21 cellular contexts compared by ENCODE assay signal in the genomic region with DNA sequence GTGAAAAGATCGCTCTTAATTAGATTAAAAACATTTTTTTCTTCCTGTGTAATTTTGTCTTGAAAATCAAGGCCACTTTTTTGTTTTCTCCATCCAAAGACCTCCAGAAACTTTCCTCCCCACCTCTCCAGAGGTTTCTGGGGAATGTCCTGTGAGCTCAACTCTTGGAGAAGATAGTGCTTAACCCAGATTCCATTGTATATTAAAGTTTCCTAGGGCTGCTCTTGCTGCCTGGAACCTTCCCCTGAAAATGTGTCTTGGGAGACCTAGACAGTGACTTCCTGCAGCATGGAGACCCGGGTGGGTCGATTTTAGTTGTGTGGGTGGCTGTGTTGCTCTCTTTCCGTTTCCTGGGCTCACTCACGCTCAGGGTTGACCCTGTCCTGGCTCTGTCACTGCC. TPM values are rescaled to one million over a fixed set of nuclear protein-coding genes. Genes with fewer than 3 reads are reported as not detected.
DNase-seq lines count a peak whose midpoint lies in the region; ATAC-seq, FAIRE-seq and TF ChIP-seq lines count a peak whose summit lies in the region.
"Had no signal": no experiment of that assay in that cellular context is flagged by ENCODE, and none has a peak within 500 bp of the region (broad histone marks: within the 10 kb centered on the region; RNA-seq: fewer than 3 reads in every experiment).

No MANE protein-coding gene starts in this region.

- CTCF ChIA-PET in HepG2 (lab: Yijun Ruan, JAX; ENCODE audit: low intra/inter-chr PET ratio, low total read pairs) = no interaction called here

- no peak overlapping the region for H2AFZ ChIP-seq in HepG2 (ENCODE audit: low read length)
- H2AFZ ChIP-seq: PC-9 had no signal

- intact Hi-C loops in HepG2 (cut with micrococcal nuclease; ENCODE audit: unreplicated experiment) (loop anchor here (5.0 kb wide), 1 partner anchor 120 kb away; no protein-coding TSS in a partner anchor), right lobe of liver (cut with DNase I) (no loop called here)

- no peak overlapping the region for H3K4me3 ChIP-seq in HepG2 (replicated peaks in 1 of 3; ENCODE audit: insufficient read depth in 1 of 3, low read depth in 2 of 3, low read length in 3 of 3)
- H3K4me3 ChIP-seq in right lobe of liver = no peak overlapping the region
- H3K4me3 ChIP-seq: PC-9 had no signal

- no peak for TF ChIP-seq CTCF in HepG2 (CRISPR knock-in tag; IDR thresholded peaks at IDR 0.05)
- TF ChIP-seq CTCF in right lobe of liver (IDR thresholded peaks at IDR 0.05) = no peak
- TF ChIP-seq CTCF in endothelial cell (IDR thresholded peaks at IDR 0.05; ENCODE audit: unreplicated experiment) = no peak
- TF ChIP-seq CTCF in osteocyte (IDR thresholded peaks at IDR 0.05) = no peak
- no peak for TF ChIP-seq CTCF in nephron progenitor cell (IDR thresholded peaks at IDR 0.05)
- TF ChIP-seq CTCF in chondrocyte (IDR thresholded peaks at IDR 0.05) = no peak

- H3K4me1 ChIP-seq in HepG2 (ENCODE audit: insufficient read depth, low read length) (no peaks in the 10 kb centered on the region), right lobe of liver (no peaks in the 10 kb centered on the region)
- H3K4me1 ChIP-seq: BE2C had no signal

- in situ Hi-C loops in HepG2 (cut with HindIII; ENCODE audit: extremely low pct_ligation_motif_present, low pct_unique_long_range_greater_than_20kb) = no loop called here

- no peaks in the 10 kb centered on the region for H3K27me3 ChIP-seq in HepG2 (ENCODE audit: control insufficient read depth in 1 of 2, insufficient read depth in 2 of 2, low read length in 2 of 2)
- H3K27me3 ChIP-seq in right lobe of liver = no peaks in the 10 kb centered on the region
- H3K27me3 ChIP-seq: BE2C had no signal

- H3K79me2 ChIP-seq in HepG2 (ENCODE audit: insufficient read depth, low read length) = no peaks in the 10 kb centered on the region

- no peak for TF ChIP-seq POLR2A in HepG2 (IDR thresholded peaks at IDR 0.05; ENCODE audit: insufficient read depth in 1 of 2, low read depth in 2 of 2, low read length in 2 of 2)
- TF ChIP-seq POLR2A in right lobe of liver (IDR thresholded peaks at IDR 0.05) = no peak

- no peak overlapping the region for H3K27ac ChIP-seq in HepG2 (ENCODE audit: extremely low read length, insufficient read depth, low read length)
- H3K27ac ChIP-seq in right lobe of liver = no peak overlapping the region
- H3K27ac ChIP-seq: PC-9 had no signal

- H3K4me3 Mint-ChIP-seq in endothelial cell (ENCODE audit: unreplicated experiment) = peak overlapping the region; percentile 19
- no peak overlapping the region for H3K4me3 Mint-ChIP-seq in osteocyte (ENCODE audit: unreplicated experiment)
- no peak overlapping the region for H3K4me3 Mint-ChIP-seq in nephron progenitor cell
- no peak overlapping the region for H3K4me3 Mint-ChIP-seq in chondrocyte (ENCODE audit: unreplicated experiment)

- DNase-seq in HepG2 (ENCODE audit: low spot score) (no peak), right lobe of liver (no peak), endothelial cell (ENCODE audit: low spot score) (no peak), osteocyte (ENCODE audit: extremely low spot score, unreplicated experiment) (no peak), nephron progenitor cell (no peak), SW480 (ENCODE audit: low spot score) (no peak), chondrocyte (ENCODE audit: low spot score) (no peak)
- DNase-seq: BE2C, DMS53, GDM1, NCI-H1105, NCI-H146, NCI-H226, NCI-H510A treated with DMSO at 0.1 percent for 48 hours, NCI-H748 treated with DMSO at 0.1 percent for 48 hours, PC-9, RPMI8226, SIG-M5 had no signal

- POLR2A ChIA-PET in HepG2 (lab: Yijun Ruan, JAX) = no interaction called here

- H3K4me2 ChIP-seq in HepG2 (ENCODE audit: low read depth, low read length) = no peak overlapping the region
- H3K4me2 ChIP-seq: PC-9 had no signal

- H3K36me3 ChIP-seq in HepG2 (replicated peaks in 1 of 2; ENCODE audit: control insufficient read depth in 1 of 2, insufficient read depth in 2 of 2, low read length in 2 of 2) (0 out of 5 replicates have a peak, but pooled peaks cover 1 to 4% of the 10 kb centered on the region in 2 experiments), right lobe of liver (no peaks in the 10 kb centered on the region)
- H3K36me3 ChIP-seq: BE2C had no signal

- H3K27me3 Mint-ChIP-seq in endothelial cell (ENCODE audit: unreplicated experiment) = peaks cover 7% of the 10 kb centered on the region
- peaks cover 12% of the 10 kb centered on the region for H3K27me3 Mint-ChIP-seq in osteocyte (ENCODE audit: unreplicated experiment)
- peaks cover 3% of the 10 kb centered on the region for H3K27me3 Mint-ChIP-seq in nephron progenitor cell (ENCODE audit: low read depth, poor library complexity)
- peaks cover under 1% of the 10 kb centered on the region for H3K27me3 Mint-ChIP-seq in chondrocyte (ENCODE audit: low read depth)
- H3K27me3 Mint-ChIP-seq: IgD-negative memory B cell had no signal

- H3K9me3 ChIP-seq in HepG2 (ENCODE audit: low read length) (peaks cover 76% of the 10 kb centered on the region), right lobe of liver (peaks cover 0 to 22% (median 0%) of the 10 kb centered on the region in 4 donors)
- H3K9me3 ChIP-seq: BE2C had no signal

- FAIRE-seq in HepG2 (lab: Jason Lieb, UNC) = no peak
- FAIRE-seq: D721Med, H54 had no signal

- peaks cover 4% of the 10 kb centered on the region for H3K4me1 Mint-ChIP-seq in endothelial cell (ENCODE audit: unreplicated experiment)
- H3K4me1 Mint-ChIP-seq in osteocyte (ENCODE audit: unreplicated experiment) = peaks cover 4% of the 10 kb centered on the region
- H3K4me1 Mint-ChIP-seq in nephron progenitor cell = peaks cover 24% of the 10 kb centered on the region
- peaks cover 19% of the 10 kb centered on the region for H3K4me1 Mint-ChIP-seq in chondrocyte (ENCODE audit: low read depth)

- TF ChIP-seq EP300 in HepG2 (IDR thresholded peaks at IDR 0.05; ENCODE audit: low read depth in 2 of 2, low read length in 2 of 2) (no peak), HepG2 (CRISPR knock-in tag; IDR thresholded peaks at IDR 0.05; ENCODE audit: borderline replicate concordance) (no peak)

- H3K9me3 Mint-ChIP-seq in endothelial cell (ENCODE audit: unreplicated experiment) = peaks cover 17% of the 10 kb centered on the region
- peaks cover 29% of the 10 kb centered on the region for H3K9me3 Mint-ChIP-seq in osteocyte (ENCODE audit: unreplicated experiment)
- H3K9me3 Mint-ChIP-seq in nephron progenitor cell = peaks cover 100% of the 10 kb centered on the region
- peaks cover 53% of the 10 kb centered on the region for H3K9me3 Mint-ChIP-seq in chondrocyte (ENCODE audit: low read depth)

- TF ChIP-seq RAD21 in HepG2 (CRISPR knock-in tag; IDR thresholded peaks at IDR 0.05) = no peak

- no TSS peak for BruUV-seq in HepG2 (replicated peaks; lab: Mats Ljungman, UMichigan)

- 92% methylated on average over 5 of the region's 5 CpGs for WGBS in HepG2 (ENCODE audit: low lambda C conversion rate)
- 86% methylated on average over 5 of the region's 5 CpGs for WGBS in right lobe of liver (ENCODE audit: insufficient coverage, low coverage, low lambda C conversion rate, missing lambda C conversion rate)

- H3K27ac Mint-ChIP-seq in endothelial cell (ENCODE audit: unreplicated experiment) (no peak overlapping the region), osteocyte (ENCODE audit: unreplicated experiment) (peak overlapping the region; percentile 27), nephron progenitor cell (no peak overlapping the region), chondrocyte (ENCODE audit: unreplicated experiment) (no peak overlapping the region)
- H3K27ac Mint-ChIP-seq: IgD-negative memory B cell had no signal

- H3K36me3 Mint-ChIP-seq in endothelial cell (ENCODE audit: low read depth, unreplicated experiment) (peaks cover 33% of the 10 kb centered on the region), osteocyte (ENCODE audit: unreplicated experiment) (peaks cover 41% of the 10 kb centered on the region), nephron progenitor cell (ENCODE audit: low read depth) (peaks cover 98% of the 10 kb centered on the region), chondrocyte (ENCODE audit: low read depth) (peaks cover 36% of the 10 kb centered on the region)

- peaks cover 20% of the 10 kb centered on the region for H4K20me1 ChIP-seq in HepG2 (ENCODE audit: insufficient read depth, low read length)

- ATAC-seq in HepG2 = no peak
- ATAC-seq in right lobe of liver = no peak

- no peak overlapping the region for H3K9ac ChIP-seq in HepG2 (ENCODE audit: insufficient read depth, low read depth, low read length)

TF ChIP-seq in HepG2, 621 proteins besides CTCF, POLR2A, EP300 and RAD21:
- TF ChIP-seq POLR2G (IDR thresholded peaks at IDR 0.05; ENCODE audit: low read depth, low read length) = peak; percentile 31
- no peak for TF ChIP-seq MIXL1 (CRISPR knock-in tag; IDR thresholded peaks at IDR 0.05)

RNA-seq across cellular contexts. Expression of gene KCNQ1OT1, which starts 47.4 kb away (rescaled TPM):
- 2.5 and 18.9 TPM in 2 replicates for total RNA-seq in HepG2 (2016; rRNA removed; fragmentation: Illumina TruSeq; extraction: Trizol)
- total RNA-seq in HepG2 (2016; cell fraction: cytosol; rRNA removed; fragmentation: Illumina TruSeq; extraction: Trizol; ENCODE audit: low read depth) = 0.30 and 0.35 TPM in 2 replicates
- total RNA-seq in HepG2 (2016; cell fraction: insoluble cytoplasmic fraction; rRNA removed; fragmentation: Illumina TruSeq; extraction: Trizol) = 2.0 and 16.5 TPM in 2 replicates
- total RNA-seq in HepG2 (2016; cell fraction: membrane; rRNA removed; fragmentation: Illumina TruSeq; extraction: Trizol) = 0.90 and 1.1 TPM in 2 replicates
- 66.8 and 83.4 TPM in 2 replicates for total RNA-seq in HepG2 (2016; cell fraction: nucleus; rRNA removed; fragmentation: Illumina TruSeq; extraction: Trizol)
- 1.3 TPM in 2 replicates for polyA plus RNA-seq in HepG2 (2011; rRNA removed)
- polyA plus RNA-seq in HepG2 (2011; cell fraction: cytosol; rRNA removed) = 0.05 TPM in 2 replicates
- 11.8 and 14.7 TPM in 2 replicates for polyA plus RNA-seq in HepG2 (2011; cell fraction: nucleus; rRNA removed)
- polyA plus RNA-seq in HepG2 (2012) = 1.9 and 2.0 TPM in 2 replicates
- polyA plus RNA-seq in HepG2 (2016; cell fraction: cytosol; fragmentation: Illumina TruSeq; extraction: Trizol; ENCODE audit: low read depth) = 0.01 and 0.02 TPM in 2 replicates
- 0.15 and 0.17 TPM in 2 replicates for polyA plus RNA-seq in HepG2 (2016; cell fraction: insoluble cytoplasmic fraction; fragmentation: Illumina TruSeq; extraction: Trizol; ENCODE audit: low read depth)
- 0.03 and 0.06 TPM in 2 replicates for polyA plus RNA-seq in HepG2 (2016; cell fraction: membrane; fragmentation: Illumina TruSeq; extraction: Trizol; ENCODE audit: low read depth)
- 8.4 and 10.5 TPM in 2 replicates for polyA plus RNA-seq in HepG2 (2016; cell fraction: nucleus; fragmentation: Illumina TruSeq; extraction: Trizol; ENCODE audit: insufficient read depth, low read depth)
- polyA minus RNA-seq in HepG2 (2011; rRNA and poly(A)+ RNA removed; ENCODE audit: low replicate concordance) = 0.05 and 36.1 TPM in 2 replicates
- 0.79 and 0.97 TPM in 2 replicates for polyA minus RNA-seq in HepG2 (2011; cell fraction: cytosol; rRNA and poly(A)+ RNA removed)
- 112 and 125 TPM in 2 replicates for polyA minus RNA-seq in HepG2 (2011; cell fraction: nucleus; rRNA and poly(A)+ RNA removed)
- 1 to 10 TPM in 2 of 6 experiments, under 1 TPM in 4; 0.37 to 1.7 (median 0.60) TPM for total RNA-seq in right lobe of liver
- total RNA-seq in endothelial cell (ENCODE audit: unreplicated experiment) = 1.2 TPM
- 3.4 and 3.9 TPM in 2 replicates for total RNA-seq in osteocyte
- total RNA-seq in chondrocyte = 2.5 to 8.5 TPM (median 2.7 TPM) in 3 replicates
